ENCODE assay signal across 15 cellular contexts in genomic region chr1:2598329-2598931, GRCh38. TPM values are rescaled to one million over a fixed set of nuclear protein-coding genes. Genes with fewer than 3 reads are reported as not detected.
"Had no signal": no experiment of that assay in that cellular context is flagged by ENCODE, and none has a peak within 500 bp of the region (broad histone marks: within the 10 kb centered on the region; RNA-seq: fewer than 3 reads in every experiment).

No MANE protein-coding gene starts in this region.

- H3K9me3 ChIP-seq: body of pancreas, thyroid gland, vagina had no signal

- ATAC-seq: body of pancreas had no signal

- H3K36me3 ChIP-seq: thyroid gland, vagina had no signal

- DNase-seq: activated CD4-positive, alpha-beta T cell treated with anti-CD3 and anti-CD28 coated beads, Interleukin-2, amount 10 ng/mL, durations not matched to agents 24 days and 14 days; activated CD8-positive, alpha-beta memory T cell treated with anti-CD3 and anti-CD28 coated beads for 24 hours; activated naive CD4-positive, alpha-beta T cell treated with anti-CD3 and anti-CD28 coated beads for 36 hours; body of pancreas; effector memory CD4-positive, alpha-beta T cell; hippocampal formation; naive B cell; retina; T1000; thyroid gland had no signal

- H3K27me3 ChIP-seq: body of pancreas, thyroid gland, vagina had no signal

- H3K4me3 ChIP-seq: body of pancreas, lung, skin epidermis, thyroid gland, vagina had no signal

- H3K27ac ChIP-seq: body of pancreas, epithelial cell of prostate, skin epidermis, thyroid gland, vagina, VCaP had no signal

RNA-seq across cellular contexts. Expression of gene MMEL1, which starts 34.4 kb away (rescaled TPM):
- total RNA-seq: body of pancreas had no signal
